Comparison of ENCODE assay signal across 8 cellular contexts in the genomic region with DNA sequence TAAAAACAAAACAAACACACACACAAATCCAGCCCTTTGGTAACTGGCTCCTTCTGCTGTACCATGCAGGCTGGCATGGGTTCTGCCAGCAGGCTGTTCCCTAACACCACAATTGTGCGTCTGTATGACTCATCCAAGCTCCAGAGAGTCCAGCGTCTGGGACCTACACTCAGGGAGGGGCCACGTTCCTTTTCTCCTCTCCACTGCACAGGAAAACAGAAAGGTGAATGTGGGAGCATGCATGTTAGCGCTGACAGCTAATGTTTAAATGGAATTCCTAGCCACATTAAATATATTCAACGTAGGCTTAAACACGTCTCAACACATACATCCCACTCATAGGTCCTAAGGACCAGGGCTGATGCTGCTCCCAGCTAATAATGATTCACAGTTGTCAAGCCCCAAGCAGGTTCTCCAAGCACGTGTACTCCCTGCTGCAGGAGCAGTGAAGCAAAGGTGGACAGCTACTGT. TPM values are rescaled to one million over a fixed set of nuclear protein-coding genes. Genes with fewer than 3 reads are reported as not detected.
A peak's percentile ranks its signal among the peaks of the same experiment; 100 is the strongest.
DNase-seq lines count a peak whose midpoint lies in the region; ATAC-seq and TF ChIP-seq lines count a peak whose summit lies in the region.

No MANE protein-coding gene starts in this region.

- TF ChIP-seq POLR2A in HCT116 (IDR thresholded peaks at IDR 0.05; ENCODE audit: borderline replicate concordance, extremely low read depth, insufficient read depth, insufficient read length): no peak

- H3K27ac ChIP-seq in HCT116 (ENCODE audit: low read depth, low read length) (no peak overlapping the region), esophagus (ENCODE audit: low read depth in 2 of 2, low read length in 1 of 2) (peak overlapping the region; percentile 64 to 78)

- DNase-seq in HCT116 (ENCODE audit: low read depth, low spot score) (peak; percentile 28), RKO (ENCODE audit: low spot score) (peak; percentile 78)

- ATAC-seq in HCT116 (peak; percentile 89), HG03521 (IDR thresholded peaks at IDR 0.05; ENCODE audit: unreplicated experiment) (no peak), GM21576 (IDR thresholded peaks at IDR 0.05; ENCODE audit: unreplicated experiment) (no peak), HG02588 (IDR thresholded peaks at IDR 0.05; ENCODE audit: unreplicated experiment) (no peak), GM21390 (IDR thresholded peaks at IDR 0.05; ENCODE audit: unreplicated experiment) (no peak)

- no peaks in the 10 kb centered on the region for H3K27me3 ChIP-seq in HCT116 (ENCODE audit: insufficient read depth, low read length)
- no peaks in the 10 kb centered on the region for H3K27me3 ChIP-seq in esophagus (ENCODE audit: control insufficient read depth in 1 of 2, insufficient read depth in 2 of 2, low read length in 2 of 2)

- H2AFZ ChIP-seq in HCT116 (ENCODE audit: low read depth, low read length, poor library complexity, severe bottlenecking): no peak overlapping the region

- no peaks in the 10 kb centered on the region for H3K9me3 Mint-ChIP-seq in nephron

- H3K4me1 ChIP-seq in HCT116 (ENCODE audit: control insufficient read depth in 1 of 2, insufficient read depth in 2 of 2, low read length in 2 of 2): peaks cover 0 to 31% of the 10 kb centered on the region in 2 experiments; a peak in 2 of 4 replicates
- peaks cover 6 to 7% of the 10 kb centered on the region in 2 donors for H3K4me1 ChIP-seq in esophagus (ENCODE audit: control insufficient read depth in 2 of 2, insufficient read depth in 2 of 2, low read length in 1 of 2)

- H3K36me3 ChIP-seq in HCT116 (ENCODE audit: control insufficient read depth in 1 of 2, insufficient read depth in 2 of 2, low read length in 2 of 2) (no peaks in the 10 kb centered on the region), esophagus (ENCODE audit: control insufficient read depth in 2 of 2, insufficient read depth in 2 of 2, low read length in 1 of 2) (peaks cover 3 to 7% of the 10 kb centered on the region in 2 donors)

- intact Hi-C loops in HCT116 (cut with micrococcal nuclease): loop anchor here (2.0 kb wide), 2 partner anchors 130 to 190 kb away; no protein-coding TSS in a partner anchor

- TF ChIP-seq CTCF in HCT116 (IDR thresholded peaks at IDR 0.05 in 2 of 3, conservative IDR thresholded peaks at IDR 0.05 in 1 of 3; ENCODE audit: borderline replicate concordance in 1 of 3, insufficient read depth in 1 of 3, low read depth in 2 of 3, low read length in 2 of 3) (peak; percentile 46 to 60 (median 49); a peak in 5 of 6 replicates), nephron (IDR thresholded peaks at IDR 0.05; ENCODE audit: unreplicated experiment in 3 of 3) (peak; percentile 45 to 52 (median 46))

- H3K27me3 Mint-ChIP-seq in nephron (ENCODE audit: low read depth): no peaks in the 10 kb centered on the region

- H4K20me1 ChIP-seq in HCT116 (ENCODE audit: insufficient read depth): no peaks in the 10 kb centered on the region

- no peaks in the 10 kb centered on the region for H3K4me1 Mint-ChIP-seq in nephron

- RAD21 ChIA-PET in HCT116 (lab: Charles Lee; ENCODE audit: low non-redundant PET in 1 of 2, low total read pairs in 2 of 2, uncharacterized antibody in 2 of 2, unreplicated experiment in 2 of 2): interaction anchor here in 1 of 2 experiments (1.0 kb wide), 2 partner anchors 129 to 130 kb away, joined by 3 read pairs; no protein-coding TSS in a partner anchor

- H3K4me3 Mint-ChIP-seq in nephron: no peak overlapping the region

- H3K9me3 ChIP-seq in HCT116 (ENCODE audit: control insufficient read depth in 1 of 2, insufficient read depth in 1 of 2, low read depth in 1 of 2, low read length in 2 of 2): no peaks in the 10 kb centered on the region
- H3K9me3 ChIP-seq in esophagus (ENCODE audit: control insufficient read depth in 2 of 2, insufficient read depth in 1 of 2, low read depth in 1 of 2, low read length in 1 of 2): no peaks in the 10 kb centered on the region

- POLR2A ChIA-PET in HCT116 (lab: Charles Lee): no interaction called here

- WGBS in esophagus, 2 donors: 35 to 50% methylated on average over 7 of the region's 7 CpGs

- peaks cover 23% of the 10 kb centered on the region for H3K36me3 Mint-ChIP-seq in nephron (ENCODE audit: low read depth)

- H3K79me2 ChIP-seq in HCT116 (ENCODE audit: insufficient read depth, low read length): no peaks in the 10 kb centered on the region

- H3K9me2 ChIP-seq in HCT116 (ENCODE audit: insufficient read depth): no peaks in the 10 kb centered on the region

- H3K4me2 ChIP-seq in HCT116 (ENCODE audit: low read length): no peak overlapping the region

- TF ChIP-seq RAD21 in HCT116 (IDR thresholded peaks at IDR 0.05; ENCODE audit: low read depth): peak; percentile 82

- no peak overlapping the region for H3K9ac ChIP-seq in HCT116 (ENCODE audit: low read length)

- H3K27ac Mint-ChIP-seq in nephron: peak overlapping the region in 2 of 3 experiments; percentile 41 to 52

- H3K4me3 ChIP-seq in HCT116 (replicated peaks in 1 of 2; ENCODE audit: low read depth in 1 of 2, low read length in 2 of 2): no peak overlapping the region
- H3K4me3 ChIP-seq in esophagus (ENCODE audit: low read depth in 1 of 2, low read length in 2 of 2): no peak overlapping the region

- BruUV-seq in HCT116 (replicated peaks; lab: Mats Ljungman, UMichigan): no TSS peak

- CTCF ChIA-PET in HCT116 (lab: Charles Lee): no interaction called here

TF ChIP-seq in HCT116, 20 proteins besides CTCF, POLR2A, EP300 and RAD21:
- TF ChIP-seq JUND (IDR thresholded peaks at IDR 0.05) (peak; percentile 41; the same call in 1 of the 2 replicates), FOSL1 (IDR thresholded peaks at IDR 0.05; ENCODE audit: low read depth) (peak; percentile 59), EGR1 (IDR thresholded peaks at IDR 0.05; ENCODE audit: low read depth) (no peak)

RNA-seq across cellular contexts. Expression of gene MAP1LC3A, which starts 20.7 kb away (rescaled TPM):
- not detected for total RNA-seq in HCT116 (2021; ENCODE audit: unreplicated experiment)
- polyA plus RNA-seq in HCT116 (2012): 0.09 TPM in 1 of 2 replicates, not detected in the other
- polyA plus RNA-seq in esophagus: 10 to 100 TPM; 28.7 to 29.5 TPM
